ENCODE assay signal across 9 cellular contexts in genomic region chr17:17391575-17392370, GRCh38.
DNase-seq lines count a peak whose midpoint lies in the region; ATAC-seq, FAIRE-seq and TF ChIP-seq lines count a peak whose summit lies in the region.
"Had no signal": no experiment of that assay in that cellular context is flagged by ENCODE, and none has a peak within 500 bp of the region (broad histone marks: within the 10 kb centered on the region; RNA-seq: fewer than 3 reads in every experiment).

No MANE protein-coding gene starts in this region.

- H3K27me3 ChIP-seq in GM23248 (replicated peaks; ENCODE audit: insufficient read depth): no peaks in the 10 kb centered on the region
- no peaks in the 10 kb centered on the region for H3K27me3 ChIP-seq in Caco-2 (replicated peaks; ENCODE audit: control insufficient read depth, insufficient read depth, low read length)
- H3K27me3 ChIP-seq: body of pancreas had no signal

- no peaks in the 10 kb centered on the region for H3K9me3 ChIP-seq in GM23248 (ENCODE audit: low read depth)
- H3K9me3 ChIP-seq in Caco-2: no peaks in the 10 kb centered on the region
- H3K9me3 ChIP-seq: body of pancreas had no signal

- CTCF ChIA-PET in Caco-2 (lab: Charles Lee): interaction anchor here (0.9 kb wide), 1 partner anchor 55 kb away, joined by 3 read pairs; no protein-coding TSS in a partner anchor

- H3K9ac ChIP-seq in GM23248: no peak overlapping the region

- no peak for FAIRE-seq in HTR-8/SVneo (lab: Jason Lieb, UNC)

- DNase-seq in GM23248: peak; percentile 13
- DNase-seq in activated CD4-positive, alpha-beta T cell treated with anti-CD3 and anti-CD28 coated beads for 24 hours (ENCODE audit: low read depth in 2 of 2): peak; percentile 24 to 26
- peak; percentile 61 for DNase-seq in astrocyte of the hippocampus (ENCODE audit: low read depth, low spot score)
- DNase-seq in stimulated activated CD8-positive, alpha-beta memory T cell treated with anti-CD3 and anti-CD28 coated beads, Interleukin-12 subunit alpha, Interleukin-12 subunit beta, amount 100 ng/mL, for 4 hours (ENCODE audit: low read depth): peak; percentile 27
- no peak for DNase-seq in HTR-8/SVneo (ENCODE audit: insufficient read length, low spot score)
- DNase-seq in Caco-2: no peak
- no peak for DNase-seq in GM10266 (ENCODE audit: extremely low spot score)
- DNase-seq: body of pancreas had no signal

- no peaks in the 10 kb centered on the region for H3K9me3 Mint-ChIP-seq in Caco-2 (ENCODE audit: unreplicated experiment)

- ATAC-seq in GM21825 (IDR thresholded peaks at IDR 0.05; ENCODE audit: unreplicated experiment): no peak
- ATAC-seq: body of pancreas had no signal

- H3K79me2 ChIP-seq in GM23248 (ENCODE audit: insufficient read depth): no peaks in the 10 kb centered on the region

- no peaks in the 10 kb centered on the region for H3K9me2 ChIP-seq in GM23248 (ENCODE audit: insufficient read depth)

- H3K27me3 Mint-ChIP-seq in Caco-2 (ENCODE audit: insufficient read depth, unreplicated experiment): no peaks in the 10 kb centered on the region

- H4K20me1 ChIP-seq in GM23248 (ENCODE audit: insufficient read depth): no peaks in the 10 kb centered on the region

- intact Hi-C loops in Caco-2 (cut with micrococcal nuclease; ENCODE audit: unreplicated experiment): no loop called here

- TF ChIP-seq CTCF in Caco-2 (IDR thresholded peaks at IDR 0.05; ENCODE audit: insufficient read depth in 1 of 2, low read depth in 1 of 2, low read length in 1 of 2, severe bottlenecking in 1 of 2, unreplicated experiment in 1 of 2): no peak
- TF ChIP-seq CTCF in GM10266 (IDR thresholded peaks at IDR 0.05; ENCODE audit: control insufficient read depth, insufficient read depth, low read depth, missing control alignments): no peak

- no peak overlapping the region for H3K27ac Mint-ChIP-seq in Caco-2 (ENCODE audit: unreplicated experiment)

- H3K36me3 ChIP-seq in GM23248 (ENCODE audit: low read depth) (no peaks in the 10 kb centered on the region), Caco-2 (ENCODE audit: control insufficient read depth, insufficient read depth, low read length) (no peaks in the 10 kb centered on the region)

- H2AFZ ChIP-seq in GM23248: no peak overlapping the region

- H3K4me3 Mint-ChIP-seq in Caco-2 (ENCODE audit: unreplicated experiment): no peak overlapping the region

- POLR2A ChIA-PET in Caco-2 (lab: Charles Lee): interaction anchor here (0.6 kb wide), 1 partner anchor 16 kb away, joined by 4 read pairs; no protein-coding TSS in a partner anchor

- no peaks in the 10 kb centered on the region for H3K4me1 ChIP-seq in GM23248 (ENCODE audit: insufficient read depth)
- peaks cover 12% of the 10 kb centered on the region for H3K4me1 ChIP-seq in Caco-2

- no peak overlapping the region for H3K4me2 ChIP-seq in GM23248 (ENCODE audit: unreplicated experiment)

- H3K4me1 Mint-ChIP-seq in Caco-2 (ENCODE audit: low read depth, unreplicated experiment): peaks cover 10% of the 10 kb centered on the region

- no peaks in the 10 kb centered on the region for H3K36me3 Mint-ChIP-seq in Caco-2 (ENCODE audit: insufficient read depth, unreplicated experiment)

- no peaks in the 10 kb centered on the region for H3F3A ChIP-seq in GM23248 (ENCODE audit: insufficient read depth)

- BruUV-seq in Caco-2 (replicated peaks; lab: Mats Ljungman, UMichigan): no TSS peak

- 87 to 89% methylated on average over 24 of the region's 24 CpGs for WGBS in GM23248 (ENCODE audit: low coverage in 1 of 2, low lambda C conversion rate in 2 of 2, missing lambda C conversion rate in 2 of 2), 2 experiments

- in situ Hi-C loops in GM23248 (cut with MboI): no loop called here

- no peak overlapping the region for H3K27ac ChIP-seq in GM23248
- H3K27ac ChIP-seq: body of pancreas had no signal

- H3K4me3 ChIP-seq in GM23248 (no peak overlapping the region), Caco-2 (ENCODE audit: low read depth, low read length) (no peak overlapping the region)
- H3K4me3 ChIP-seq: body of pancreas had no signal

Comparison
In these comparisons a context has a peak if more than half of its experiments do, and no peak if none do; other contexts are left out.
1. DNase-seq: peak in GM23248 (single experiment), activated CD4-positive, alpha-beta T cell treated with anti-CD3 and anti-CD28 coated beads for 24 hours (2 of 2), astrocyte of the hippocampus (single experiment) and stimulated activated CD8-positive, alpha-beta memory T cell treated with anti-CD3 and anti-CD28 coated beads, Interleukin-12 subunit alpha, Interleukin-12 subunit beta, amount 100 ng/mL, for 4 hours (single experiment); none in HTR-8/SVneo (single experiment), Caco-2 (0 of 2) and GM10266 (single experiment).